Comparison of ENCODE assay signal across 16 cellular contexts in genomic region chr1:213688655-213689054, GRCh38.
"Had no signal": no experiment of that assay in that cellular context is flagged by ENCODE, and none has a peak within 500 bp of the region (broad histone marks: within the 10 kb centered on the region; RNA-seq: fewer than 3 reads in every experiment).

No MANE protein-coding gene starts in this region.

- H3K4me3 ChIP-seq: spleen, stomach, thoracic aorta, upper lobe of left lung had no signal

- H3K27me3 ChIP-seq: spleen, stomach, upper lobe of left lung had no signal

- FAIRE-seq: colon had no signal

- H3K36me3 ChIP-seq: spleen, stomach, thoracic aorta, upper lobe of left lung had no signal

- H3K9me3 ChIP-seq: spleen, stomach, thoracic aorta, upper lobe of left lung had no signal

- ATAC-seq: natural killer cell, sciatic nerve had no signal

- H3K4me1 ChIP-seq: stomach, upper lobe of left lung had no signal

- H3K27ac ChIP-seq: spleen, stomach, thoracic aorta, upper lobe of left lung had no signal

- DNase-seq: cerebellar nuclear complex; dermis blood vessel endothelial cell; erythroblast; natural killer cell; posterior cingulate gyrus; spleen; stimulated activated CD4-positive, alpha-beta T cell treated with anti-CD3 and anti-CD28 coated beads, Interleukin-15, amount 100 ng/mL, for 24 hours; stimulated activated CD4-positive, alpha-beta T cell treated with anti-CD3 and anti-CD28 coated beads, Interleukin-1b, Interleukin-23, amount 100 ng/mL, for 48 hours; stimulated activated CD4-positive, alpha-beta T cell treated with anti-CD3 and anti-CD28 coated beads, Interleukin-4, amount 100 ng/mL, for 4 hours; stimulated activated naive CD4-positive, alpha-beta T cell; stomach; substantia nigra; upper lobe of left lung had no signal
